In the genomic region with DNA sequence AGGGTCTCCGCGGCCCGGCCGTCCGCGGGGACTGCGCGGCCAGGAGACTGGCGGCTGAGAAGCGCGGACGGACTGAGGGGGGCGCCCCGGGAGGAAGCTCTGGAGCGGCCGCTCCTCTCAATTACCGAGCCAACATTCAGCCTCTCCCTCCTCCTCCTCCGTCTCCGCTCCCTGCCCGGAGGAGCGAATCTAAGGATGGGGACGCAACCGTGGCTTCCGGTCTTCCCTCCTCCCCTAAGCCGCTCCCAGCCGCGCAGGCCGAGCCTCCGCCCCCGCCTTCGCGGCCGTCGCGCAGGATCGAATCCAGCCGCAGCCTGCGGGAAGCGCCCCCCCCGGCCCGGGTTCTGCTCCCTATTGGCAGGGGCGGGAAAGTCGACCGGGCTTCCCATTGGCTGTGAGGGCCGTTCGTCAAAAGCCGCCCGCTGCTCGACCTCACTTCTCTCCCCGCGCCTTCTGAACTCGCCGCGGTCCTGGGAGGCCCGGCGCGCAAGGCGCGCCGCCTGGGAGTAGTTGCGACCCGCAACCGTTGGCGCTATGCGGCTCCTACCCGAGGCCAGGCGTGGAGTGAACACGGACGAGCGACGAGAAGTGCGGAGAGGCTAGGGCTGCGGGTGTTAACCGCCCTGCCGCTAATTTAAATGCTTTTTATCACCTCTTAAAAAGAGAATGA, we compare ENCODE assay signal across 8 cellular contexts. TPM values are rescaled to one million over a fixed set of nuclear protein-coding genes. Genes with fewer than 3 reads are reported as not detected.
DNase-seq lines count a peak whose midpoint lies in the region; ATAC-seq and TF ChIP-seq lines count a peak whose summit lies in the region.

A gene (minus strand): TSS at position 197 of the 670 bp plus-strand sequence. CDS start 302 bp downstream, outside the sequence.

- peaks cover 51% of the 10 kb centered on the region for H3K36me3 Mint-ChIP-seq in activated T-helper 17 cell treated with anti-CD3 and anti-CD28 coated beads, Interleukin-2, amount 50 U/mL, for 72 hours (ENCODE audit: low read depth)
- H3K36me3 Mint-ChIP-seq in naive B cell: no peaks in the 10 kb centered on the region
- peaks cover 54% of the 10 kb centered on the region for H3K36me3 Mint-ChIP-seq in stimulated activated effector memory CD8-positive, alpha-beta T cell treated with anti-CD3 and anti-CD28 coated beads, Interleukin-12 subunit alpha, Interleukin-12 subunit beta, amount 100 ng/mL, for 72 hours

- no peak for TF ChIP-seq CTCF in RWPE1 (conservative IDR thresholded peaks at IDR 0.05; ENCODE audit: low read depth)

- peak; percentile 75 for DNase-seq in DMS53 treated with DMSO at 0.1 percent for 48 hours (lab: John Stamatoyannopoulos, UW; ENCODE audit: unreplicated experiment)
- DNase-seq in LHCN-M2 (ENCODE audit: low read depth): peak; percentile 98
- DNase-seq in RWPE1 (ENCODE audit: low spot score): peak; percentile 99
- peak; percentile 99 for DNase-seq in fibroblast of gingiva (ENCODE audit: low read depth)
- DNase-seq in naive B cell: peak; percentile 87
- peak; percentile 96 to 99 for DNase-seq in stimulated activated effector memory CD8-positive, alpha-beta T cell treated with anti-CD3 and anti-CD28 coated beads, Interleukin-12 subunit alpha, Interleukin-12 subunit beta, amount 100 ng/mL, for 72 hours (ENCODE audit: low spot score in 2 of 2)

- peaks cover 16% of the 10 kb centered on the region for H3K4me1 Mint-ChIP-seq in activated T-helper 17 cell treated with anti-CD3 and anti-CD28 coated beads, Interleukin-2, amount 50 U/mL, for 72 hours
- peaks cover 8 to 26% (median 25%) of the 10 kb centered on the region in 3 donors for H3K4me1 Mint-ChIP-seq in naive B cell
- peaks cover 40% of the 10 kb centered on the region for H3K4me1 Mint-ChIP-seq in stimulated activated effector memory CD8-positive, alpha-beta T cell treated with anti-CD3 and anti-CD28 coated beads, Interleukin-12 subunit alpha, Interleukin-12 subunit beta, amount 100 ng/mL, for 72 hours

- H3K4me3 Mint-ChIP-seq in activated T-helper 17 cell treated with anti-CD3 and anti-CD28 coated beads, Interleukin-2, amount 50 U/mL, for 72 hours: peak within 1 kb of the TSS; percentile 84
- peak within 1 kb of the TSS; percentile 81 to 97 (median 94) for H3K4me3 Mint-ChIP-seq in naive B cell
- peak within 1 kb of the TSS; percentile 93 for H3K4me3 Mint-ChIP-seq in stimulated activated effector memory CD8-positive, alpha-beta T cell treated with anti-CD3 and anti-CD28 coated beads, Interleukin-12 subunit alpha, Interleukin-12 subunit beta, amount 100 ng/mL, for 72 hours

- CTCF ChIA-PET in RWPE1 (lab: Yijun Ruan, JAX): interaction anchor here (0.5 to 0.9 kb wide), 5 partner anchors 8 to 232 kb away, joined by 3 to 4 read pairs (median 3); no protein-coding TSS in a partner anchor

- no peaks in the 10 kb centered on the region for H3K9me3 Mint-ChIP-seq in activated T-helper 17 cell treated with anti-CD3 and anti-CD28 coated beads, Interleukin-2, amount 50 U/mL, for 72 hours
- H3K9me3 Mint-ChIP-seq in naive B cell: no peaks in the 10 kb centered on the region
- H3K9me3 Mint-ChIP-seq in stimulated activated effector memory CD8-positive, alpha-beta T cell treated with anti-CD3 and anti-CD28 coated beads, Interleukin-12 subunit alpha, Interleukin-12 subunit beta, amount 100 ng/mL, for 72 hours: no peaks in the 10 kb centered on the region

- no peaks in the 10 kb centered on the region for H3K27me3 Mint-ChIP-seq in activated T-helper 17 cell treated with anti-CD3 and anti-CD28 coated beads, Interleukin-2, amount 50 U/mL, for 72 hours
- H3K27me3 Mint-ChIP-seq in naive B cell: peaks cover 0 to 26% (median 14%) of the 10 kb centered on the region in 3 donors

- H3K27ac Mint-ChIP-seq in activated T-helper 17 cell treated with anti-CD3 and anti-CD28 coated beads, Interleukin-2, amount 50 U/mL, for 72 hours: peak within 1 kb of the TSS; percentile 94
- H3K27ac Mint-ChIP-seq in naive B cell: peak within 1 kb of the TSS in 5 of 6 donors; percentile 44 to 88 (median 73)
- H3K27ac Mint-ChIP-seq in stimulated activated effector memory CD8-positive, alpha-beta T cell treated with anti-CD3 and anti-CD28 coated beads, Interleukin-12 subunit alpha, Interleukin-12 subunit beta, amount 100 ng/mL, for 72 hours: peak within 1 kb of the TSS; percentile 89

- H3K27ac ChIP-seq in RWPE1: peak within 1 kb of the TSS; percentile 94

- ATAC-seq in GM21825 (IDR thresholded peaks at IDR 0.05; ENCODE audit: unreplicated experiment): peak; percentile 58
- ATAC-seq in activated T-helper 17 cell treated with anti-CD3 and anti-CD28 coated beads, Interleukin-2, amount 50 U/mL, for 72 hours (replicated peaks): peak; percentile 86
- ATAC-seq in naive B cell (ENCODE audit: low read depth in 2 of 2): peak; percentile 82 to 85
- ATAC-seq in stimulated activated effector memory CD8-positive, alpha-beta T cell treated with anti-CD3 and anti-CD28 coated beads, Interleukin-12 subunit alpha, Interleukin-12 subunit beta, amount 100 ng/mL, for 72 hours: peak; percentile 89

- POLR2A ChIA-PET in RWPE1 (lab: Yijun Ruan, JAX; ENCODE audit: low non-redundant PET): interaction anchor here (1.0 kb wide), 1 partner anchor 148 kb away, joined by 3 read pairs; a partner anchor contains a TSS

RNA-seq across cellular contexts. Expression of the gene that starts here (rescaled TPM):
- total RNA-seq in LHCN-M2 (2014; rRNA removed): 54.9 and 62.6 TPM in 2 replicates
- 30.6 TPM for polyA plus RNA-seq in LHCN-M2 (2012)
- 100 to 1,000 TPM in 1 of 2 donors, 10 to 100 TPM in 1; 84.9 to 122 TPM for total RNA-seq in activated T-helper 17 cell treated with anti-CD3 and anti-CD28 coated beads, Interleukin-2, amount 50 U/mL, for 72 hours
- 10 to 100 TPM in 3 of 6 donors, 1 to 10 TPM in 3; 3.6 to 13.4 (median 8.9) TPM for polyA plus RNA-seq in naive B cell (ENCODE audit: low read depth in 6 of 6)

Comparison
In these comparisons a context has a peak if more than half of its experiments do, and no peak if none do; other contexts are left out.
1. Peak in every context shown above with its lines: DNase-seq, ATAC-seq and H3K27ac ChIP-seq.